In genomic region chrX:39150621-39151020, GRCh38 we compare ENCODE assay signal across 20 cellular contexts.
DNase-seq lines count a peak whose midpoint lies in the region; FAIRE-seq and TF ChIP-seq lines count a peak whose summit lies in the region.
"Had no signal": no experiment of that assay in that cellular context is flagged by ENCODE, and none has a peak within 500 bp of the region (broad histone marks: within the 10 kb centered on the region; RNA-seq: fewer than 3 reads in every experiment).

No MANE protein-coding gene starts in this region.

- H3K27ac ChIP-seq in cardiac muscle cell (peak overlapping the region; percentile 78), right atrium auricular region (no peak overlapping the region), KMS-11 (no peak overlapping the region), H1 (ENCODE audit: low read depth, low read length) (no peak overlapping the region), neutrophil (peak overlapping the region; percentile 83)
- H3K27ac ChIP-seq: 22Rv1, A549, C4-2B had no signal

- no peak overlapping the region for H4K91ac ChIP-seq in H1 (replicated peaks; ENCODE audit: insufficient read length, low read length)

- no peak for TF ChIP-seq POLR2A in H1 (IDR thresholded peaks at IDR 0.05; ENCODE audit: control extremely low read depth in 1 of 2, low read depth in 2 of 2, low read length in 2 of 2)

- no peak overlapping the region for H2BK20ac ChIP-seq in H1 (ENCODE audit: low read length)

- no peaks in the 10 kb centered on the region for H3K79me1 ChIP-seq in H1 (ENCODE audit: low read depth, low read length)

- DNase-seq in cardiac muscle cell (ENCODE audit: low read depth in 1 of 2, low spot score in 1 of 2) (no peak), right atrium auricular region (ENCODE audit: low spot score) (no peak), H1 (ENCODE audit: low read depth in 1 of 2, low spot score in 2 of 2) (no peak), NCI-H2196 (lab: John Stamatoyannopoulos, UW; ENCODE audit: unreplicated experiment) (no peak), activated T-cell treated with anti-CD3 and anti-CD28 coated beads for 4 hours (no peak)
- DNase-seq in stimulated activated CD4-positive, alpha-beta T cell treated with anti-CD3 and anti-CD28 coated beads, Interleukin-4, amount 100 ng/mL, for 4 hours: no peak
- DNase-seq: AML-193; Caco-2; CD4-positive, alpha-beta T cell; HFFc6 had no signal

- H3K18ac ChIP-seq in H1 (ENCODE audit: extremely low read depth, low read length): no peak overlapping the region

- H2BK15ac ChIP-seq in H1 (ENCODE audit: low read length): no peak overlapping the region

- H4K20me1 ChIP-seq in KMS-11 (ENCODE audit: insufficient read depth) (no peaks in the 10 kb centered on the region), H1 (replicated peaks in 1 of 2; ENCODE audit: control insufficient read depth in 1 of 2, insufficient read depth in 2 of 2, low read length in 2 of 2) (no peaks in the 10 kb centered on the region)

- H3K36me3 ChIP-seq in cardiac muscle cell (no peaks in the 10 kb centered on the region), right atrium auricular region (no peaks in the 10 kb centered on the region), KMS-11 (ENCODE audit: insufficient read depth) (no peaks in the 10 kb centered on the region), H1 (ENCODE audit: control insufficient read depth in 2 of 4, insufficient read depth in 4 of 4, low read length in 3 of 4) (no peaks in the 10 kb centered on the region), neutrophil (no peaks in the 10 kb centered on the region)

- no peak for TF ChIP-seq EP300 in H1 (IDR thresholded peaks at IDR 0.05; ENCODE audit: borderline replicate concordance in 1 of 2, low read depth in 2 of 2, low read length in 2 of 2)

- no peak for TF ChIP-seq CTCF in cardiac muscle cell (IDR thresholded peaks at IDR 0.05; ENCODE audit: low read depth, low read length)
- TF ChIP-seq CTCF in right atrium auricular region (IDR thresholded peaks at IDR 0.05): no peak
- no peak for TF ChIP-seq CTCF in KMS-11 (conservative IDR thresholded peaks at IDR 0.05; ENCODE audit: low read depth, low read length)
- no peak for TF ChIP-seq CTCF in H1 (IDR thresholded peaks at IDR 0.05; ENCODE audit: control extremely low read depth in 1 of 3, insufficient read depth in 1 of 3, low read depth in 1 of 3, low read length in 3 of 3)
- TF ChIP-seq CTCF in neutrophil (IDR thresholded peaks at IDR 0.05): no peak

- H4K5ac ChIP-seq in H1 (ENCODE audit: insufficient read length, low read depth, low read length): no peak overlapping the region

- H3K4me1 ChIP-seq in cardiac muscle cell (ENCODE audit: low read depth) (peaks cover 42% of the 10 kb centered on the region), right atrium auricular region (no peaks in the 10 kb centered on the region), KMS-11 (ENCODE audit: low read depth, poor library complexity, severe bottlenecking) (peaks cover 61% of the 10 kb centered on the region), H1 (replicated peaks in 1 of 4; ENCODE audit: control insufficient read depth in 3 of 4, insufficient read depth in 4 of 4, low read length in 3 of 4) (0 out of 7 replicates have a peak, but pooled peaks cover 0 to 2% (median 0%) of the 10 kb centered on the region in 4 experiments), neutrophil (ENCODE audit: control insufficient read depth in 1 of 2, insufficient read depth in 1 of 2, low read depth in 1 of 2, low read length in 1 of 2) (peaks cover 34 to 40% of the 10 kb centered on the region in 2 experiments)
- H3K4me1 ChIP-seq: A549, Caco-2 had no signal

- FAIRE-seq in H1 (lab: Jason Lieb, UNC): no peak
- FAIRE-seq: A549, D721Med, G401.6, GM12892, H54, HTR-8/SVneo had no signal

- TF ChIP-seq RAD21 in H1 (IDR thresholded peaks at IDR 0.05 in 1 of 2, conservative IDR thresholded peaks at IDR 0.05 in 1 of 2; ENCODE audit: low read depth in 2 of 2, low read length in 2 of 2): no peak

- H3K14ac ChIP-seq in H1 (ENCODE audit: insufficient read length): no peak overlapping the region

- H2AK5ac ChIP-seq in H1 (ENCODE audit: low read depth, low read length): no peak overlapping the region

- H3K9me3 ChIP-seq in cardiac muscle cell (ENCODE audit: low read depth) (no peaks in the 10 kb centered on the region), right atrium auricular region (no peaks in the 10 kb centered on the region), H1 (ENCODE audit: insufficient read depth in 2 of 2, low read depth in 1 of 2, low read length in 1 of 2) (no peaks in the 10 kb centered on the region), neutrophil (no peaks in the 10 kb centered on the region)
- H3K9me3 ChIP-seq: A549, Caco-2 had no signal

- no peaks in the 10 kb centered on the region for H3K27me3 ChIP-seq in cardiac muscle cell
- H3K27me3 ChIP-seq in right atrium auricular region: no peaks in the 10 kb centered on the region
- H3K27me3 ChIP-seq in KMS-11 (ENCODE audit: insufficient read depth, low read depth): no peaks in the 10 kb centered on the region
- H3K27me3 ChIP-seq in H1 (replicated peaks in 1 of 4; ENCODE audit: control insufficient read depth in 3 of 4, extremely low read depth in 1 of 4, insufficient read depth in 3 of 4, low read length in 3 of 4): no peaks in the 10 kb centered on the region
- H3K27me3 ChIP-seq in neutrophil: no peaks in the 10 kb centered on the region

- H4K8ac ChIP-seq in H1 (ENCODE audit: extremely low read depth, insufficient read depth, low read length): no peak overlapping the region

- H2BK12ac ChIP-seq in H1 (ENCODE audit: low read depth, low read length): no peak overlapping the region

- no peak overlapping the region for H3K56ac ChIP-seq in H1 (replicated peaks; ENCODE audit: insufficient read length, low read depth, low read length)

- no peak overlapping the region for H2AFZ ChIP-seq in KMS-11 (ENCODE audit: low read depth)
- H2AFZ ChIP-seq in H1 (ENCODE audit: low read length): no peak overlapping the region

- H3K23me2 ChIP-seq in H1 (ENCODE audit: low read depth, low read length): no peaks in the 10 kb centered on the region

- no peak overlapping the region for H3K9ac ChIP-seq in KMS-11
- no peak overlapping the region for H3K9ac ChIP-seq in H1 (replicated peaks in 1 of 4; ENCODE audit: extremely low read depth in 1 of 4, low read depth in 3 of 4, low read length in 3 of 4)

- no peak overlapping the region for H2BK5ac ChIP-seq in H1 (ENCODE audit: low read depth, low read length)

- no peak overlapping the region for H3K4ac ChIP-seq in H1 (replicated peaks; ENCODE audit: insufficient read length, low read depth, low read length)

- CTCF ChIA-PET in H1 (lab: Charles Lee; ENCODE audit: partially characterized antibody): interaction anchor here (0.6 to 5.7 kb wide), 9 partner anchors 16 to 452 kb away, joined by 3 to 54 read pairs (median 3); no protein-coding TSS in a partner anchor

- no peak overlapping the region for H2BK120ac ChIP-seq in H1 (replicated peaks; ENCODE audit: low read depth, low read length)

- H3K4me3 ChIP-seq in cardiac muscle cell (no peak overlapping the region), right atrium auricular region (no peak overlapping the region), KMS-11 (IDR thresholded peaks at IDR 0.05; ENCODE audit: insufficient read depth, low read depth, low read length) (no peak overlapping the region), H1 (ENCODE audit: extremely low read depth in 1 of 4, insufficient read depth in 2 of 4, low read depth in 3 of 4, low read length in 4 of 4) (0 out of 8 replicates have a peak overlapping the region, but pooled peaks of 1 of the 4 experiments have one; percentile 26), neutrophil (ENCODE audit: low read depth in 1 of 2, low read length in 1 of 2) (no peak overlapping the region)
- H3K4me3 ChIP-seq: A549 had no signal

- no peak overlapping the region for H3K23ac ChIP-seq in H1 (ENCODE audit: insufficient read length)

- H3K4me2 ChIP-seq in KMS-11 (peak overlapping the region; percentile 37; the same call in 1 of the 2 replicates), H1 (ENCODE audit: insufficient read depth in 1 of 2, low read depth in 2 of 2, low read length in 2 of 2) (peak overlapping the region; percentile 39 to 42; a peak in 1 of 4 replicates)
- H3K4me2 ChIP-seq: A549 had no signal

- POLR2A ChIA-PET in H1 (lab: Charles Lee; ENCODE audit: partially characterized antibody): interaction anchor here (2.0 kb wide), 1 partner anchor 344 kb away, joined by 7 read pairs; no protein-coding TSS in a partner anchor

- WGBS in H1 (ENCODE audit: extremely low coverage in 1 of 2, insufficient coverage in 1 of 2, insufficient read length in 1 of 2, insufficient replicate concordance in 2 of 2, low coverage in 1 of 2, low lambda C conversion rate in 2 of 2, missing lambda C conversion rate in 1 of 2), 2 experiments: 33% methylated on average over 4 of the region's 5 CpGs; no CpG with 5 or more reads in 1 of the 2 experiments

- H3K79me2 ChIP-seq in KMS-11 (ENCODE audit: insufficient read depth, low read depth) (no peaks in the 10 kb centered on the region), H1 (ENCODE audit: control insufficient read depth in 1 of 2, insufficient read depth in 2 of 2, low read length in 2 of 2) (no peaks in the 10 kb centered on the region)

TF ChIP-seq in H1, 55 proteins besides CTCF, POLR2A, EP300 and RAD21:
- TF ChIP-seq KDM1A (IDR thresholded peaks at IDR 0.05; ENCODE audit: borderline replicate concordance, low read length): no peak
- no peak for TF ChIP-seq JUN (IDR thresholded peaks at IDR 0.05; ENCODE audit: low read depth, low read length)

Comparison
In these comparisons a context has a peak if more than half of its experiments do, and no peak if none do; other contexts are left out.
1. H3K27ac ChIP-seq: peak in cardiac muscle cell (single experiment) and neutrophil (single experiment); none in right atrium auricular region (0 of 2), KMS-11 (single experiment) and H1 (single experiment).